In genomic region chr7:68800316-68800715, GRCh38 we compare ENCODE assay signal across 18 cellular contexts.
DNase-seq lines count a peak whose midpoint lies in the region; TF ChIP-seq lines count a peak whose summit lies in the region.
"Had no signal": no experiment of that assay in that cellular context is flagged by ENCODE, and none has a peak within 500 bp of the region (broad histone marks: within the 10 kb centered on the region; RNA-seq: fewer than 3 reads in every experiment).

No MANE protein-coding gene starts in this region.

- TF ChIP-seq CTCF in choroid plexus epithelial cell (conservative IDR thresholded peaks at IDR 0.05; ENCODE audit: low read depth, low read length) (no peak), spleen (IDR thresholded peaks at IDR 0.05 in 8 of 11, conservative IDR thresholded peaks at IDR 0.05 in 3 of 11) (no peak), dorsolateral prefrontal cortex (IDR thresholded peaks at IDR 0.05 in 54 of 56, conservative IDR thresholded peaks at IDR 0.05 in 2 of 56; ENCODE audit: low read depth in 1 of 56, partially characterized antibody in 56 of 56) (no peak)

- H2BK120ac ChIP-seq in neuronal stem cell (ENCODE audit: low read depth, low read length), result no peak overlapping the region

- WGBS in spleen, 5 donors, result 59 to 77% (median 67%) methylated on average over 4 of the region's 4 CpGs
- WGBS in neuronal stem cell (ENCODE audit: extremely low coverage in 2 of 2, insufficient read length in 2 of 2, insufficient replicate concordance in 1 of 2), 2 donors, result no CpG with 5 or more reads among the region's 4 CpGs

- intact Hi-C loops in spleen (cut with DNase I; ENCODE audit: low total_unique reads), result no loop called here
- intact Hi-C loops in dorsolateral prefrontal cortex (cut with DNase I), result no loop called here

- no peak overlapping the region for H3K18ac ChIP-seq in neuronal stem cell (ENCODE audit: low read length)

- no peaks in the 10 kb centered on the region for H3K4me1 ChIP-seq in spleen
- H3K4me1 ChIP-seq in neuronal stem cell (ENCODE audit: control insufficient read depth in 2 of 2, insufficient read depth in 1 of 2, low read depth in 1 of 2, low read length in 2 of 2), result no peaks in the 10 kb centered on the region

- no peak overlapping the region for H3K4me2 ChIP-seq in neuronal stem cell (ENCODE audit: insufficient read depth, low read length, poor library complexity, severe bottlenecking)

- H3K79me1 ChIP-seq in neuronal stem cell (ENCODE audit: low read depth, low read length), result no peaks in the 10 kb centered on the region

- H2BK15ac ChIP-seq in neuronal stem cell (ENCODE audit: low read length), result no peak overlapping the region

- no peak overlapping the region for H2BK5ac ChIP-seq in neuronal stem cell (ENCODE audit: low read length)

- H3K9me3 ChIP-seq in spleen (peaks cover 0 to 35% (median 0%) of the 10 kb centered on the region in 8 donors), neuronal stem cell (replicated peaks in 1 of 2; ENCODE audit: control insufficient read depth in 2 of 2, insufficient read depth in 1 of 2, low read depth in 1 of 2, low read length in 2 of 2) (no peaks in the 10 kb centered on the region)

- no peak overlapping the region for H3K4ac ChIP-seq in neuronal stem cell (ENCODE audit: low read length)

- DNase-seq in NCI-H226, result peak; percentile 69
- DNase-seq in choroid plexus epithelial cell (ENCODE audit: low read depth), result peak; percentile 13
- peak; percentile 82 for DNase-seq in kidney tubule cell (ENCODE audit: low spot score)
- peak; percentile 19 for DNase-seq in spleen
- DNase-seq in dorsolateral prefrontal cortex, result no peak
- no peak for DNase-seq in NCI-H1417 (lab: John Stamatoyannopoulos, UW)
- DNase-seq in NCI-H1092 treated with DMSO at 0.1 percent for 48 hours (lab: John Stamatoyannopoulos, UW), result no peak
- DNase-seq in neuronal stem cell (ENCODE audit: low spot score), result no peak
- DNase-seq: CD4-positive, alpha-beta memory T cell; DMS79; H9; Kasumi-1; NCI-H1417 treated with DMSO at 0.1 percent for 48 hours; NCI-H2029 treated with DMSO at 0.1 percent for 48 hours; NCI-H2171 treated with DMSO at 0.1 percent for 48 hours; NCI-H510A; NCI-H82 had no signal

- no peak for TF ChIP-seq POLR2A in spleen (IDR thresholded peaks at IDR 0.05)

- H2AFZ ChIP-seq in neuronal stem cell (ENCODE audit: low read length), result no peak overlapping the region

- no peaks in the 10 kb centered on the region for H3K36me3 ChIP-seq in spleen
- H3K36me3 ChIP-seq in neuronal stem cell (replicated peaks in 1 of 2; ENCODE audit: control insufficient read depth in 2 of 2, insufficient read depth in 2 of 2, low read length in 2 of 2), result no peaks in the 10 kb centered on the region

- no peak overlapping the region for H3K27ac ChIP-seq in spleen
- no peak overlapping the region for H3K27ac ChIP-seq in dorsolateral prefrontal cortex
- no peak overlapping the region for H3K27ac ChIP-seq in neuronal stem cell (replicated peaks; ENCODE audit: low read length)
- H3K27ac ChIP-seq: SK-N-MC had no signal

- no peak overlapping the region for H4K8ac ChIP-seq in neuronal stem cell (ENCODE audit: low read depth, low read length)

- no peak overlapping the region for H3K9ac ChIP-seq in neuronal stem cell (ENCODE audit: low read depth, low read length, poor library complexity)

- H3K14ac ChIP-seq in neuronal stem cell (ENCODE audit: low read length), result no peak overlapping the region

- no peak overlapping the region for H2BK12ac ChIP-seq in neuronal stem cell (ENCODE audit: low read length)

- H3K4me3 ChIP-seq in choroid plexus epithelial cell (ENCODE audit: low read depth, low read length) (no peak overlapping the region), spleen (no peak overlapping the region), dorsolateral prefrontal cortex (no peak overlapping the region), neuronal stem cell (ENCODE audit: low read length in 2 of 2) (no peak overlapping the region)
- H3K4me3 ChIP-seq: SK-N-MC had no signal

- no peak overlapping the region for H4K91ac ChIP-seq in neuronal stem cell (ENCODE audit: low read depth, low read length, poor library complexity)

- H3K27me3 ChIP-seq in spleen (replicated peaks in 1 of 7) (no peaks in the 10 kb centered on the region), dorsolateral prefrontal cortex (peaks cover 0 to 2% (median 0%) of the 10 kb centered on the region in 45 donors), neuronal stem cell (ENCODE audit: control insufficient read depth in 3 of 3, insufficient read depth in 3 of 3, low read depth in 1 of 3, low read length in 3 of 3) (no peaks in the 10 kb centered on the region)

- H2AK5ac ChIP-seq in neuronal stem cell (ENCODE audit: low read depth, low read length), result no peak overlapping the region

- H3K23ac ChIP-seq in neuronal stem cell (ENCODE audit: low read depth, low read length, poor library complexity), result no peak overlapping the region

Comparison
In these comparisons a context has a peak if more than half of its experiments do, and no peak if none do; other contexts are left out.
1. DNase-seq: peak in NCI-H226 (single experiment), choroid plexus epithelial cell (single experiment), kidney tubule cell (single experiment) and spleen (single experiment); none in dorsolateral prefrontal cortex (0 of 10), NCI-H1417 (0 of 3), NCI-H1092 treated with DMSO at 0.1 percent for 48 hours (single experiment) and neuronal stem cell (single experiment).